23 cellular contexts compared by ENCODE assay signal in genomic region chr13:72314210-72314609, GRCh38.
"Had no signal": no experiment of that assay in that cellular context is flagged by ENCODE, and none has a peak within 500 bp of the region (broad histone marks: within the 10 kb centered on the region; RNA-seq: fewer than 3 reads in every experiment).

No MANE protein-coding gene starts in this region.

- H3K36me3 ChIP-seq: colonic mucosa, esophagus squamous epithelium, neutrophil, right lobe of liver, thoracic aorta, tibial nerve, upper lobe of left lung had no signal

- H3K27ac ChIP-seq: colonic mucosa, esophagus squamous epithelium, neutrophil, parathyroid adenoma, right lobe of liver, thoracic aorta, tibial nerve, upper lobe of left lung had no signal

- H3K27me3 ChIP-seq: colonic mucosa, esophagus squamous epithelium, neutrophil, right lobe of liver, tibial nerve, upper lobe of left lung had no signal

- ATAC-seq: left ventricle myocardium superior; mucosa of descending colon; natural killer cell treated with Interleukin-12 subunit alpha and Interleukin-12 subunit beta and Interleukin-15 and Interleukin-18, amount 100 ng/mL, for 72 hours; right lobe of liver had no signal

- H3K4me3 ChIP-seq: colonic mucosa, esophagus squamous epithelium, lung, mucosa of descending colon, right lobe of liver, thoracic aorta, tibial nerve, upper lobe of left lung had no signal

- H3K4me1 ChIP-seq: colonic mucosa, esophagus squamous epithelium, parathyroid adenoma, right lobe of liver, tibial nerve, upper lobe of left lung had no signal

- H3K9me3 ChIP-seq: colonic mucosa, esophagus squamous epithelium, mucosa of descending colon, neutrophil, right lobe of liver, thoracic aorta, tibial nerve, upper lobe of left lung had no signal

- DNase-seq: colonic mucosa; effector CD8-positive, alpha-beta T cell; erythroblast; esophagus squamous epithelium; foreskin melanocyte; hypothalamus; immature natural killer cell; left ventricle myocardium superior; mucosa of descending colon; naive B cell; right lobe of liver; small intestine; stimulated activated CD4-positive, alpha-beta T cell treated with anti-CD3 and anti-CD28 coated beads, Interleukin-15, amount 100 ng/mL, for 24 hours; stimulated activated CD4-positive, alpha-beta T cell treated with anti-CD3 and anti-CD28 coated beads, Interleukin-2, amount 100 ng/mL, for 48 hours; stimulated activated naive CD4-positive, alpha-beta T cell; substantia nigra; upper lobe of left lung had no signal
